ENCODE assay signal across 1 cellular context in genomic region chr3:194100856-194101390, GRCh38.
TF ChIP-seq lines count a peak whose summit lies in the region.

No MANE protein-coding gene starts in this region.

TF ChIP-seq in GM12878, 131 proteins besides CTCF, POLR2A, EP300 and RAD21 (continued from another document and continues in another):
- TF ChIP-seq, protein P1, sequence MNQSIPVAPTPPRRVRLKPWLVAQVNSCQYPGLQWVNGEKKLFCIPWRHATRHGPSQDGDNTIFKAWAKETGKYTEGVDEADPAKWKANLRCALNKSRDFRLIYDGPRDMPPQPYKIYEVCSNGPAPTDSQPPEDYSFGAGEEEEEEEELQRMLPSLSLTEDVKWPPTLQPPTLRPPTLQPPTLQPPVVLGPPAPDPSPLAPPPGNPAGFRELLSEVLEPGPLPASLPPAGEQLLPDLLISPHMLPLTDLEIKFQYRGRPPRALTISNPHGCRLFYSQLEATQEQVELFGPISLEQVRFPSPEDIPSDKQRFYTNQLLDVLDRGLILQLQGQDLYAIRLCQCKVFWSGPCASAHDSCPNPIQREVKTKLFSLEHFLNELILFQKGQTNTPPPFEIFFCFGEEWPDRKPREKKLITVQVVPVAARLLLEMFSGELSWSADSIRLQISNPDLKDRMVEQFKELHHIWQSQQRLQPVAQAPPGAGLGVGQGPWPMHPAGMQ (IDR thresholded peaks at IDR 0.05; ENCODE audit: borderline replicate concordance): no peak
- no peak for TF ChIP-seq CBX3 (IDR thresholded peaks at IDR 0.05; ENCODE audit: borderline replicate concordance, low read depth)
- TF ChIP-seq HCFC1 (IDR thresholded peaks at IDR 0.05; ENCODE audit: low read length): no peak
- TF ChIP-seq ZSCAN29 (IDR thresholded peaks at IDR 0.05): no peak
- TF ChIP-seq SP1 (IDR thresholded peaks at IDR 0.05; ENCODE audit: low read depth, low read length): no peak
- no peak for TF ChIP-seq ZNF207 (IDR thresholded peaks at IDR 0.05; ENCODE audit: borderline replicate concordance)
- TF ChIP-seq, protein P2, sequence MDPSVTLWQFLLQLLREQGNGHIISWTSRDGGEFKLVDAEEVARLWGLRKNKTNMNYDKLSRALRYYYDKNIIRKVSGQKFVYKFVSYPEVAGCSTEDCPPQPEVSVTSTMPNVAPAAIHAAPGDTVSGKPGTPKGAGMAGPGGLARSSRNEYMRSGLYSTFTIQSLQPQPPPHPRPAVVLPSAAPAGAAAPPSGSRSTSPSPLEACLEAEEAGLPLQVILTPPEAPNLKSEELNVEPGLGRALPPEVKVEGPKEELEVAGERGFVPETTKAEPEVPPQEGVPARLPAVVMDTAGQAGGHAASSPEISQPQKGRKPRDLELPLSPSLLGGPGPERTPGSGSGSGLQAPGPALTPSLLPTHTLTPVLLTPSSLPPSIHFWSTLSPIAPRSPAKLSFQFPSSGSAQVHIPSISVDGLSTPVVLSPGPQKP (IDR thresholded peaks at IDR 0.05; ENCODE audit: low read depth, low read length): no peak
- no peak for TF ChIP-seq MYC (IDR thresholded peaks at IDR 0.05; ENCODE audit: insufficient read depth, insufficient read length, insufficient replicate concordance, low read length, severe bottlenecking)
- TF ChIP-seq, protein P3, sequence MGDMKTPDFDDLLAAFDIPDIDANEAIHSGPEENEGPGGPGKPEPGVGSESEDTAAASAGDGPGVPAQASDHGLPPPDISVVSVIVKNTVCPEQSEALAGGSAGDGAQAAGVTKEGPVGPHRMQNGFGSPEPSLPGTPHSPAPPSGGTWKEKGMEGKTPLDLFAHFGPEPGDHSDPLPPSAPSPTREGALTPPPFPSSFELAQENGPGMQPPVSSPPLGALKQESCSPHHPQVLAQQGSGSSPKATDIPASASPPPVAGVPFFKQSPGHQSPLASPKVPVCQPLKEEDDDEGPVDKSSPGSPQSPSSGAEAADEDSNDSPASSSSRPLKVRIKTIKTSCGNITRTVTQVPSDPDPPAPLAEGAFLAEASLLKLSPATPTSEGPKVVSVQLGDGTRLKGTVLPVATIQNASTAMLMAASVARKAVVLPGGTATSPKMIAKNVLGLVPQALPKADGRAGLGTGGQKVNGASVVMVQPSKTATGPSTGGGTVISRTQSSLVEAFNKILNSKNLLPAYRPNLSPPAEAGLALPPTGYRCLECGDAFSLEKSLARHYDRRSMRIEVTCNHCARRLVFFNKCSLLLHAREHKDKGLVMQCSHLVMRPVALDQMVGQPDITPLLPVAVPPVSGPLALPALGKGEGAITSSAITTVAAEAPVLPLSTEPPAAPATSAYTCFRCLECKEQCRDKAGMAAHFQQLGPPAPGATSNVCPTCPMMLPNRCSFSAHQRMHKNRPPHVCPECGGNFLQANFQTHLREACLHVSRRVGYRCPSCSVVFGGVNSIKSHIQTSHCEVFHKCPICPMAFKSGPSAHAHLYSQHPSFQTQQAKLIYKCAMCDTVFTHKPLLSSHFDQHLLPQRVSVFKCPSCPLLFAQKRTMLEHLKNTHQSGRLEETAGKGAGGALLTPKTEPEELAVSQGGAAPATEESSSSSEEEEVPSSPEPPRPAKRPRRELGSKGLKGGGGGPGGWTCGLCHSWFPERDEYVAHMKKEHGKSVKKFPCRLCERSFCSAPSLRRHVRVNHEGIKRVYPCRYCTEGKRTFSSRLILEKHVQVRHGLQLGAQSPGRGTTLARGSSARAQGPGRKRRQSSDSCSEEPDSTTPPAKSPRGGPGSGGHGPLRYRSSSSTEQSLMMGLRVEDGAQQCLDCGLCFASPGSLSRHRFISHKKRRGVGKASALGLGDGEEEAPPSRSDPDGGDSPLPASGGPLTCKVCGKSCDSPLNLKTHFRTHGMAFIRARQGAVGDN (IDR thresholded peaks at IDR 0.05): no peak
- TF ChIP-seq ZNF274 (IDR thresholded peaks at IDR 0.05; ENCODE audit: insufficient read depth, insufficient read length): no peak
- TF ChIP-seq SPI1 (IDR thresholded peaks at IDR 0.05; ENCODE audit: borderline replicate concordance, insufficient read depth, low read depth, low read length): peak; percentile 37; the same call in 1 of the 2 replicates
- no peak for TF ChIP-seq SRF (IDR thresholded peaks at IDR 0.05; ENCODE audit: low read depth in 2 of 2, low read length in 2 of 2)
- TF ChIP-seq POLR2AphosphoS5 (IDR thresholded peaks at IDR 0.05; ENCODE audit: low read length): no peak
- TF ChIP-seq ATF7 (IDR thresholded peaks at IDR 0.05; ENCODE audit: low read depth): peak; percentile 45
- TF ChIP-seq RCOR1 (conservative IDR thresholded peaks at IDR 0.05; ENCODE audit: low read depth, low read length): 0 out of 2 replicates have a peak, but pooled peaks have one; percentile 29
- TF ChIP-seq TARDBP (IDR thresholded peaks at IDR 0.05; ENCODE audit: borderline replicate concordance): no peak
- no peak for TF ChIP-seq MXI1 (IDR thresholded peaks at IDR 0.05; ENCODE audit: low read depth, low read length)
- TF ChIP-seq BCL11A (IDR thresholded peaks at IDR 0.05; ENCODE audit: low read depth, low read length): peak; percentile 56
- TF ChIP-seq, protein P4, sequence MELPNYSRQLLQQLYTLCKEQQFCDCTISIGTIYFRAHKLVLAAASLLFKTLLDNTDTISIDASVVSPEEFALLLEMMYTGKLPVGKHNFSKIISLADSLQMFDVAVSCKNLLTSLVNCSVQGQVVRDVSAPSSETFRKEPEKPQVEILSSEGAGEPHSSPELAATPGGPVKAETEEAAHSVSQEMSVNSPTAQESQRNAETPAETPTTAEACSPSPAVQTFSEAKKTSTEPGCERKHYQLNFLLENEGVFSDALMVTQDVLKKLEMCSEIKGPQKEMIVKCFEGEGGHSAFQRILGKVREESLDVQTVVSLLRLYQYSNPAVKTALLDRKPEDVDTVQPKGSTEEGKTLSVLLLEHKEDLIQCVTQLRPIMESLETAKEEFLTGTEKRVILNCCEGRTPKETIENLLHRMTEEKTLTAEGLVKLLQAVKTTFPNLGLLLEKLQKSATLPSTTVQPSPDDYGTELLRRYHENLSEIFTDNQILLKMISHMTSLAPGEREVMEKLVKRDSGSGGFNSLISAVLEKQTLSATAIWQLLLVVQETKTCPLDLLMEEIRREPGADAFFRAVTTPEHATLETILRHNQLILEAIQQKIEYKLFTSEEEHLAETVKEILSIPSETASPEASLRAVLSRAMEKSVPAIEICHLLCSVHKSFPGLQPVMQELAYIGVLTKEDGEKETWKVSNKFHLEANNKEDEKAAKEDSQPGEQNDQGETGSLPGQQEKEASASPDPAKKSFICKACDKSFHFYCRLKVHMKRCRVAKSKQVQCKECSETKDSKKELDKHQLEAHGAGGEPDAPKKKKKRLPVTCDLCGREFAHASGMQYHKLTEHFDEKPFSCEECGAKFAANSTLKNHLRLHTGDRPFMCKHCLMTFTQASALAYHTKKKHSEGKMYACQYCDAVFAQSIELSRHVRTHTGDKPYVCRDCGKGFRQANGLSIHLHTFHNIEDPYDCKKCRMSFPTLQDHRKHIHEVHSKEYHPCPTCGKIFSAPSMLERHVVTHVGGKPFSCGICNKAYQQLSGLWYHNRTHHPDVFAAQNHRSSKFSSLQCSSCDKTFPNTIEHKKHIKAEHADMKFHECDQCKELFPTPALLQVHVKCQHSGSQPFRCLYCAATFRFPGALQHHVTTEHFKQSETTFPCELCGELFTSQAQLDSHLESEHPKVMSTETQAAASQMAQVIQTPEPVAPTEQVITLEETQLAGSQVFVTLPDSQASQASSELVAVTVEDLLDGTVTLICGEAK (IDR thresholded peaks at IDR 0.05; ENCODE audit: borderline replicate concordance): no peak
- no peak for TF ChIP-seq SREBF2 (IDR thresholded peaks at IDR 0.05; ENCODE audit: low read length)
- TF ChIP-seq HSF1 (IDR thresholded peaks at IDR 0.05; ENCODE audit: low read depth, low read length): no peak
- no peak for TF ChIP-seq E4F1 (IDR thresholded peaks at IDR 0.05; ENCODE audit: borderline replicate concordance, partially characterized antibody)
- TF ChIP-seq NBN (IDR thresholded peaks at IDR 0.05): peak; percentile 32; the same call in 1 of the 2 replicates
- TF ChIP-seq RBBP5 (conservative IDR thresholded peaks at IDR 0.05): no peak
- TF ChIP-seq PAX5 (IDR thresholded peaks at IDR 0.05; ENCODE audit: borderline replicate concordance, low read depth, low read length): peak; percentile 93
- no peak for TF ChIP-seq FOXM1 (IDR thresholded peaks at IDR 0.05; ENCODE audit: low read depth, low read length)
- no peak for TF ChIP-seq YY1 (IDR thresholded peaks at IDR 0.05; ENCODE audit: low read depth, low read length)
- TF ChIP-seq CBX5 (IDR thresholded peaks at IDR 0.05; ENCODE audit: low read depth): no peak
- no peak for TF ChIP-seq ATF3 (IDR thresholded peaks at IDR 0.05; ENCODE audit: borderline replicate concordance, extremely low read depth, low read depth, low read length)
- no peak for TF ChIP-seq NRF1 (conservative IDR thresholded peaks at IDR 0.05; ENCODE audit: low read depth, low read length)
- no peak for TF ChIP-seq GABPA (IDR thresholded peaks at IDR 0.05; ENCODE audit: low read depth)
- no peak for TF ChIP-seq CHD4 (IDR thresholded peaks at IDR 0.05)
- TF ChIP-seq ZNF622 (IDR thresholded peaks at IDR 0.05): no peak
- TF ChIP-seq RFX5 (IDR thresholded peaks at IDR 0.05; ENCODE audit: low read depth, low read length): no peak
- TF ChIP-seq ZNF217 (IDR thresholded peaks at IDR 0.05): no peak
- peak; percentile 95 for TF ChIP-seq NR2F1 (conservative IDR thresholded peaks at IDR 0.05)
- no peak for TF ChIP-seq GATAD2B (conservative IDR thresholded peaks at IDR 0.05; ENCODE audit: low read depth)
- TF ChIP-seq RUNX3 (IDR thresholded peaks at IDR 0.05; ENCODE audit: low read length): peak; percentile 91
- TF ChIP-seq ZNF24 (IDR thresholded peaks at IDR 0.05): no peak
- TF ChIP-seq, protein P5, sequence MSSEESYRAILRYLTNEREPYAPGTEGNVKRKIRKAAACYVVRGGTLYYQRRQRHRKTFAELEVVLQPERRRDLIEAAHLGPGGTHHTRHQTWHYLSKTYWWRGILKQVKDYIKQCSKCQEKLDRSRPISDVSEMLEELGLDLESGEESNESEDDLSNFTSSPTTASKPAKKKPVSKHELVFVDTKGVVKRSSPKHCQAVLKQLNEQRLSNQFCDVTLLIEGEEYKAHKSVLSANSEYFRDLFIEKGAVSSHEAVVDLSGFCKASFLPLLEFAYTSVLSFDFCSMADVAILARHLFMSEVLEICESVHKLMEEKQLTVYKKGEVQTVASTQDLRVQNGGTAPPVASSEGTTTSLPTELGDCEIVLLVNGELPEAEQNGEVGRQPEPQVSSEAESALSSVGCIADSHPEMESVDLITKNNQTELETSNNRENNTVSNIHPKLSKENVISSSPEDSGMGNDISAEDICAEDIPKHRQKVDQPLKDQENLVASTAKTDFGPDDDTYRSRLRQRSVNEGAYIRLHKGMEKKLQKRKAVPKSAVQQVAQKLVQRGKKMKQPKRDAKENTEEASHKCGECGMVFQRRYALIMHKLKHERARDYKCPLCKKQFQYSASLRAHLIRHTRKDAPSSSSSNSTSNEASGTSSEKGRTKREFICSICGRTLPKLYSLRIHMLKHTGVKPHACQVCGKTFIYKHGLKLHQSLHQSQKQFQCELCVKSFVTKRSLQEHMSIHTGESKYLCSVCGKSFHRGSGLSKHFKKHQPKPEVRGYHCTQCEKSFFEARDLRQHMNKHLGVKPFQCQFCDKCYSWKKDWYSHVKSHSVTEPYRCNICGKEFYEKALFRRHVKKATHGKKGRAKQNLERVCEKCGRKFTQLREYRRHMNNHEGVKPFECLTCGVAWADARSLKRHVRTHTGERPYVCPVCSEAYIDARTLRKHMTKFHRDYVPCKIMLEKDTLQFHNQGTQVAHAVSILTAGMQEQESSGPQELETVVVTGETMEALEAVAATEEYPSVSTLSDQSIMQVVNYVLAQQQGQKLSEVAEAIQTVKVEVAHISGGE (CRISPR knock-in tag; IDR thresholded peaks at IDR 0.05): no peak
- TF ChIP-seq SREBF1 (IDR thresholded peaks at IDR 0.05; ENCODE audit: low read length): no peak
- TF ChIP-seq, protein P6, sequence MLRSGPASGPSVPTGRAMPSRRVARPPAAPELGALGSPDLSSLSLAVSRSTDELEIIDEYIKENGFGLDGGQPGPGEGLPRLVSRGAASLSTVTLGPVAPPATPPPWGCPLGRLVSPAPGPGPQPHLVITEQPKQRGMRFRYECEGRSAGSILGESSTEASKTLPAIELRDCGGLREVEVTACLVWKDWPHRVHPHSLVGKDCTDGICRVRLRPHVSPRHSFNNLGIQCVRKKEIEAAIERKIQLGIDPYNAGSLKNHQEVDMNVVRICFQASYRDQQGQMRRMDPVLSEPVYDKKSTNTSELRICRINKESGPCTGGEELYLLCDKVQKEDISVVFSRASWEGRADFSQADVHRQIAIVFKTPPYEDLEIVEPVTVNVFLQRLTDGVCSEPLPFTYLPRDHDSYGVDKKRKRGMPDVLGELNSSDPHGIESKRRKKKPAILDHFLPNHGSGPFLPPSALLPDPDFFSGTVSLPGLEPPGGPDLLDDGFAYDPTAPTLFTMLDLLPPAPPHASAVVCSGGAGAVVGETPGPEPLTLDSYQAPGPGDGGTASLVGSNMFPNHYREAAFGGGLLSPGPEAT (IDR thresholded peaks at IDR 0.05; ENCODE audit: low read depth): no peak
